In genomic region chr1:15231714-15232201, GRCh38 we compare ENCODE assay signal across 11 cellular contexts.
DNase-seq lines count a peak whose midpoint lies in the region; ATAC-seq lines count a peak whose summit lies in the region.
"Had no signal": no experiment of that assay in that cellular context is flagged by ENCODE, and none has a peak within 500 bp of the region (broad histone marks: within the 10 kb centered on the region; RNA-seq: fewer than 3 reads in every experiment).

No MANE protein-coding gene starts in this region.

- no peak overlapping the region for H3K4me3 ChIP-seq in BLaER1 treated with 17β-estradiol and CSF1 and Interleukin-3, amounts not matched to agents 10 nM and 100 nM

- peaks cover 10 to 48% (median 38%) of the 10 kb centered on the region in 10 experiments for H3K4me1 ChIP-seq in BLaER1 treated with 17β-estradiol and CSF1 and Interleukin-3, amounts not matched to agents 10 nM and 100 nM

- H3K4me3 Mint-ChIP-seq in activated T-cell treated with anti-CD3 and anti-CD28 coated beads, Interleukin-2, amount 50 U/mL, for 24 hours = no peak overlapping the region
- H3K4me3 Mint-ChIP-seq: B cell, naive B cell had no signal

- no peaks in the 10 kb centered on the region for H3K9me3 Mint-ChIP-seq in activated T-cell treated with anti-CD3 and anti-CD28 coated beads, Interleukin-2, amount 50 U/mL, for 24 hours
- H3K9me3 Mint-ChIP-seq: naive B cell had no signal

- H3K4me2 ChIP-seq in BLaER1 treated with 17β-estradiol and CSF1 and Interleukin-3, amounts not matched to agents 10 nM and 100 nM = peak overlapping the region in 7 of 11 experiments; percentile 16 to 62 (median 58); a peak in 13 of 22 replicates

- no peaks in the 10 kb centered on the region for H3K27me3 ChIP-seq in BLaER1 treated with 17β-estradiol and CSF1 and Interleukin-3, amounts not matched to agents 10 nM and 100 nM

- H3K27ac Mint-ChIP-seq in activated T-cell treated with anti-CD3 and anti-CD28 coated beads, Interleukin-2, amount 50 U/mL, for 24 hours = peak overlapping the region; percentile 17
- H3K27ac Mint-ChIP-seq: B cell, naive B cell had no signal

- H3K27ac ChIP-seq in BLaER1 treated with 17β-estradiol and CSF1 and Interleukin-3, amounts not matched to agents 10 nM and 100 nM = peak overlapping the region in 7 of 11 experiments; percentile 15 to 62 (median 43); a peak in 10 of 22 replicates

- no peaks in the 10 kb centered on the region for H4K20me1 ChIP-seq in BLaER1 treated with 17β-estradiol and CSF1 and Interleukin-3, amounts not matched to agents 10 nM and 100 nM

- no peaks in the 10 kb centered on the region for H3K9me3 ChIP-seq in BLaER1 treated with 17β-estradiol and CSF1 and Interleukin-3, amounts not matched to agents 10 nM and 100 nM (replicated peaks in 1 of 11)

- H3K9ac ChIP-seq in BLaER1 treated with 17β-estradiol and CSF1 and Interleukin-3, amounts not matched to agents 10 nM and 100 nM = no peak overlapping the region

- no peaks in the 10 kb centered on the region for H3K36me3 ChIP-seq in BLaER1 treated with 17β-estradiol and CSF1 and Interleukin-3, amounts not matched to agents 10 nM and 100 nM

- peaks cover 16% of the 10 kb centered on the region for H3K4me1 Mint-ChIP-seq in activated T-cell treated with anti-CD3 and anti-CD28 coated beads, Interleukin-2, amount 50 U/mL, for 24 hours (ENCODE audit: low read depth)

- ATAC-seq in GM19351 (IDR thresholded peaks at IDR 0.05; ENCODE audit: unreplicated experiment) (peak; percentile 89), HG03175 (IDR thresholded peaks at IDR 0.05; ENCODE audit: unreplicated experiment) (peak; percentile 83), HG02642 (IDR thresholded peaks at IDR 0.05; ENCODE audit: poor library complexity, unreplicated experiment) (no peak)

- H3K27me3 Mint-ChIP-seq in activated T-cell treated with anti-CD3 and anti-CD28 coated beads, Interleukin-2, amount 50 U/mL, for 24 hours = peaks cover 17% of the 10 kb centered on the region

- DNase-seq in activated T-cell treated with anti-CD3 and anti-CD28 coated beads, Interleukin-2, amount 50 U/mL, for 24 hours = no peak
- DNase-seq in activated gamma-delta T cell (lab: John Stamatoyannopoulos, UW) (no peak), NCI-H345 (lab: John Stamatoyannopoulos, UW) (no peak)
- no peak for DNase-seq in effector CD8-positive, alpha-beta T cell (lab: John Stamatoyannopoulos, UW)
- DNase-seq: naive B cell, NCI-H69 had no signal

- H3K36me3 Mint-ChIP-seq in activated T-cell treated with anti-CD3 and anti-CD28 coated beads, Interleukin-2, amount 50 U/mL, for 24 hours (ENCODE audit: low read depth) = no peaks in the 10 kb centered on the region
- H3K36me3 Mint-ChIP-seq: naive B cell had no signal
